Comparison of ENCODE assay signal across 23 cellular contexts in the genomic region with DNA sequence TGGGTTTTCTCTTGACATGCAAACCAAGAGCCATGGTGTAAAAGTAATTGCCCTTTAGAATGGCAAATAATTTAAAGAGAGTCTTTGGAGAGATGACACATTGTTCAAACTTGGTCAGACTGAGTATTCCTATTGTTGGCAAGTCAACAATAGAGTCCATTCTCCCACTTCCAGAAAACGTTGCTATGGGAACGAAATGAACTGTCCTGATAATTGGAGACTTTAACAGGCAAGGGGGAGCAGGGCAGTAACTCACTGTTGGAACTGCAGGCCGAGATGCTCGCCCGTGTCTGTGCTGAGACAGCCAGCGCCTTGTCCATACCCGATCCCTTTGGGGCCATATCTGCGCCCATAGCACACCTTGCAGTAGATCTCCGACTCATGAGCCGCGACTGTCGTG. TPM values are rescaled to one million over a fixed set of nuclear protein-coding genes. Genes with fewer than 3 reads are reported as not detected.
DNase-seq lines count a peak whose midpoint lies in the region; ATAC-seq and TF ChIP-seq lines count a peak whose summit lies in the region.
"Had no signal": no experiment of that assay in that cellular context is flagged by ENCODE, and none has a peak within 500 bp of the region (broad histone marks: within the 10 kb centered on the region; RNA-seq: fewer than 3 reads in every experiment).

No MANE protein-coding gene starts in this region.

- H3K4me1 ChIP-seq in HAP-1 (peaks cover 23% of the 10 kb centered on the region), ectodermal cell (ENCODE audit: control insufficient read depth, insufficient read depth, low read length) (peaks cover 22% of the 10 kb centered on the region)
- H3K4me1 ChIP-seq: stomach, upper lobe of left lung had no signal

- TF ChIP-seq CTCF in neural crest cell (conservative IDR thresholded peaks at IDR 0.05) (no peak), GM10266 (IDR thresholded peaks at IDR 0.05; ENCODE audit: control insufficient read depth, insufficient read depth, low read depth, missing control alignments) (no peak)

- H3K27me3 Mint-ChIP-seq in neural crest cell (ENCODE audit: low read depth) = peaks cover 92% of the 10 kb centered on the region
- H3K27me3 Mint-ChIP-seq: activated naive CD8-positive, alpha-beta T cell; CD4-positive, CD25-positive, alpha-beta regulatory T cell; naive B cell; T-cell had no signal

- peak overlapping the region; percentile 3 for H3K27ac ChIP-seq in ectodermal cell (ENCODE audit: insufficient read depth, low read depth, low read length, poor library complexity, severe bottlenecking)
- H3K27ac ChIP-seq: stomach, upper lobe of left lung had no signal

- peaks cover 31% of the 10 kb centered on the region for H3K4me1 Mint-ChIP-seq in neural crest cell
- H3K4me1 Mint-ChIP-seq: CD4-positive, CD25-positive, alpha-beta regulatory T cell; naive B cell; T-cell had no signal

- H3K36me3 Mint-ChIP-seq in neural crest cell (ENCODE audit: low read depth) = peaks cover 4% of the 10 kb centered on the region
- H3K36me3 Mint-ChIP-seq: naive B cell had no signal

- H3K27ac Mint-ChIP-seq in neural crest cell (ENCODE audit: unreplicated experiment) = peak overlapping the region; percentile 31
- H3K27ac Mint-ChIP-seq: activated naive CD8-positive, alpha-beta T cell; CD4-positive, CD25-positive, alpha-beta regulatory T cell; naive B cell; T-cell had no signal

- WGBS in ectodermal cell, 2 experiments = 85 to 86% methylated on average over 12 of the region's 12 CpGs

- DNase-seq in HAP-1 (ENCODE audit: low spot score in 2 of 2) (peak; percentile 79 to 98), NCI-H345 treated with DMSO at 0.1 percent for 48 hours (lab: John Stamatoyannopoulos, UW; ENCODE audit: unreplicated experiment) (peak; percentile 66), neural crest cell (ENCODE audit: low read depth, low spot score) (peak; percentile 21), T-helper 1 cell (no peak), NCI-H1694 treated with DMSO at 0.1 percent for 48 hours (lab: John Stamatoyannopoulos, UW) (no peak), GM10266 (ENCODE audit: extremely low spot score) (no peak), left lobe of liver (ENCODE audit: low spot score) (no peak)
- DNase-seq: activated CD4-positive, alpha-beta T cell treated with anti-CD3 and anti-CD28 coated beads for 4 hours; CD4-positive, CD25-positive, alpha-beta regulatory T cell; heart right ventricle; naive B cell; NCI-H524 treated with DMSO at 0.1 percent for 48 hours; small intestine; stimulated activated CD4-positive, alpha-beta T cell treated with anti-CD3 and anti-CD28 coated beads, Interleukin-2, amount 100 ng/mL, for 48 hours; stomach; T-cell had no signal

- H3K4me3 ChIP-seq in HAP-1 (no peak overlapping the region), ectodermal cell (ENCODE audit: insufficient read depth, low read depth, low read length) (no peak overlapping the region)
- H3K4me3 ChIP-seq: GM12878, heart right ventricle, stomach, upper lobe of left lung had no signal

- no peaks in the 10 kb centered on the region for H3K27me3 ChIP-seq in HAP-1 (ENCODE audit: low read depth)
- H3K27me3 ChIP-seq in ectodermal cell (ENCODE audit: control insufficient read depth, insufficient read depth, low read length, poor library complexity, severe bottlenecking) = no peaks in the 10 kb centered on the region
- H3K27me3 ChIP-seq: heart right ventricle, stomach, upper lobe of left lung had no signal

- in situ Hi-C loops in HAP-1 (cut with MboI; ENCODE audit: low sequenced_read_pairs) = no loop called here

- H3K9me3 ChIP-seq in HAP-1 = no peaks in the 10 kb centered on the region
- H3K9me3 ChIP-seq in ectodermal cell (ENCODE audit: control insufficient read depth, low read length) = no peaks in the 10 kb centered on the region
- H3K9me3 ChIP-seq: heart right ventricle, stomach, upper lobe of left lung had no signal

- peak overlapping the region; percentile 50 for H3K4me3 Mint-ChIP-seq in neural crest cell
- H3K4me3 Mint-ChIP-seq: activated naive CD8-positive, alpha-beta T cell; CD4-positive, CD25-positive, alpha-beta regulatory T cell; T-cell had no signal

- no peaks in the 10 kb centered on the region for H3K9me3 Mint-ChIP-seq in neural crest cell
- H3K9me3 Mint-ChIP-seq: CD4-positive, CD25-positive, alpha-beta regulatory T cell; naive B cell; T-cell had no signal

- no peaks in the 10 kb centered on the region for H3K36me3 ChIP-seq in HAP-1 (replicated peaks)
- H3K36me3 ChIP-seq in ectodermal cell (ENCODE audit: control insufficient read depth, insufficient read depth, low read length) = no peaks in the 10 kb centered on the region
- H3K36me3 ChIP-seq: stomach, upper lobe of left lung had no signal

- ATAC-seq in left lobe of liver = no peak
- ATAC-seq: GM12878, heart right ventricle, T-cell had no signal

RNA-seq across cellular contexts. Expression of a gene that starts 13.9 kb away (rescaled TPM):
- polyA plus RNA-seq in ectodermal cell (2013, experiment 1 of 4) = not detected
- not detected for polyA plus RNA-seq in ectodermal cell (2013, experiment 2 of 4)
- not detected for polyA plus RNA-seq in ectodermal cell (2013, experiment 3 of 4)
- polyA plus RNA-seq in ectodermal cell (2013, experiment 4 of 4) = not detected
- total RNA-seq in neural crest cell = not detected in 2 replicates
- not detected for total RNA-seq in left lobe of liver
- total RNA-seq: CD4-positive, CD25-positive, alpha-beta regulatory T cell; GM12878; H1; lung microvascular endothelial cell; posterior vena cava; stomach; T-cell; upper lobe of left lung had no signal
- polyA plus RNA-seq: CD4-positive, CD25-positive, alpha-beta regulatory T cell; GM12878; H1 had no signal

RNA-seq across cellular contexts. Expression of a gene that starts 52.9 kb away (rescaled TPM):
- 8.9 TPM for polyA plus RNA-seq in ectodermal cell (2013, experiment 1 of 4)
- polyA plus RNA-seq in ectodermal cell (2013, experiment 2 of 4) = 9.2 TPM
- 6.9 TPM for polyA plus RNA-seq in ectodermal cell (2013, experiment 3 of 4)
- polyA plus RNA-seq in ectodermal cell (2013, experiment 4 of 4) = 6.4 TPM
- total RNA-seq in neural crest cell = 11.3 and 11.5 TPM in 2 replicates
- total RNA-seq in left lobe of liver = 0.08 TPM

Comparison
In these comparisons a context has a peak if more than half of its experiments do, and no peak if none do; other contexts are left out.
1. DNase-seq: peak in HAP-1 (2 of 2), NCI-H345 treated with DMSO at 0.1 percent for 48 hours (single experiment) and neural crest cell (single experiment); none in T-helper 1 cell (0 of 5), NCI-H1694 treated with DMSO at 0.1 percent for 48 hours (single experiment), GM10266 (single experiment) and left lobe of liver (single experiment).
2. RNA of a gene that starts 52.9 kb away (total RNA-seq): 11.3 to 11.5 TPM in neural crest cell; 0.08 TPM in left lobe of liver (single experiment); every median in the first group is over 10 times any median in the second.